Comparison of ENCODE assay signal across 20 cellular contexts in the genomic region with DNA sequence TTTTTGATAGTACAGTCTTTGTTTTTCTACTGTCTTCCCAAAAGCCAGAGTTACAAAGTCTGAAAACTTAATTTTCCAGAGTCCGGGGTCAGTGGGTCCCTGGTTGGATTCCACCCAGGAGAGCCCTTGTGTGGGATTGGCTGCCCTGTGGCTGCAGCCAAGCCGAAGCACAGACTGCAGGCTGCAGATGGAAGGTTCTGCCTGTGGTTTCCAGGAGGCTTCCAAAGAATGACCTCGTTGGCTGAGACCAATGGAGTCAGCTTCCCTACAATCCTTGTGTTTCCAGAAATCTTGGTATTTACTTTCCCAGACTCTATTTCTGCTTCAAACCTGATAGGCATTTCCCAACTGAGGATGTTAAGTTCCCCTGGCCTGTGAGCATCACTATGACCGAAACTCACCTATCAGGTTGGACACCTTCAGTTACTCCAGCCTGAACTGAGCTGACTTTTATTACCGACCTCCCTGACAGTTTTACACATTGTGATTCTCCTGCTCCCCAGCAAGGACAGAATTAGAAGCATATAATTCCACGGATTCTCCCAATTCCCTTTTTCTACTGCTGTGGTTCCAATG.
"Had no signal": no experiment of that assay in that cellular context is flagged by ENCODE, and none has a peak within 500 bp of the region (broad histone marks: within the 10 kb centered on the region; RNA-seq: fewer than 3 reads in every experiment).

No MANE protein-coding gene starts in this region.

- H2AFZ ChIP-seq: PC-9 had no signal

- H3K4me3 ChIP-seq: breast epithelium, PC-9 had no signal

- H3K27me3 ChIP-seq: breast epithelium had no signal

- H3K4me1 ChIP-seq: breast epithelium had no signal

- H3K4me2 ChIP-seq: PC-9 had no signal

- H3K36me3 ChIP-seq: breast epithelium had no signal

- H3K27ac ChIP-seq: breast epithelium, PC-9 had no signal

- H3K9me3 ChIP-seq: breast epithelium had no signal

- DNase-seq: activated CD4-positive, alpha-beta T cell treated with anti-CD3 and anti-CD28 coated beads, Interleukin-2, amount 10 ng/mL, durations not matched to agents 24 days and 14 days; activated CD4-positive, alpha-beta T cell treated with anti-CD3 and anti-CD28 coated beads, Interleukin-2, amount 50 U/mL, for 48 hours; activated CD4-positive, CD25-positive, alpha-beta regulatory T cell treated with anti-CD3 and anti-CD28 coated beads, Interleukin-2, amount 50 U/mL, for 72 hours; activated CD8-positive, alpha-beta memory T cell treated with anti-CD3 and anti-CD28 coated beads, Interleukin-2, amount 10 ng/mL, durations not matched to agents 7 days and 5 days; activated gamma-delta T cell; activated naive CD4-positive, alpha-beta T cell treated with anti-CD3 and anti-CD28 coated beads for 36 hours; activated T-cell treated with anti-CD3 and anti-CD28 coated beads, Interleukin-2, amount 50 U/mL, for 4 hours; amygdala; central memory CD4-positive, alpha-beta T cell; NCI-H1105 treated with DMSO at 0.1 percent for 48 hours; NCI-H1436 treated with DMSO at 0.1 percent for 48 hours; NCI-H187; NCI-H2081; NCI-H446; NCI-H524; PC-9; SHP77 treated with DMSO at 0.1 percent for 48 hours had no signal

- ATAC-seq: activated CD8-positive, alpha-beta memory T cell treated with anti-CD3 and anti-CD28 coated beads, Interleukin-2, amount 10 ng/mL, durations not matched to agents 7 days and 5 days; activated T-cell treated with anti-CD3 and anti-CD28 coated beads, Interleukin-2, amount 50 U/mL, for 4 hours; activated T-helper 17 cell treated with anti-CD3 and anti-CD28 coated beads, Interleukin-2, amount 50 U/mL, for 72 hours; WTC11 had no signal
